Comparison of ENCODE assay signal across 3 cellular contexts in genomic region chr3:65993134-65993900, GRCh38.
A peak's percentile ranks its signal among the peaks of the same experiment; 100 is the strongest.
TF ChIP-seq lines count a peak whose summit lies in the region.

No MANE protein-coding gene starts in this region.

TF ChIP-seq in HepG2, 621 proteins besides CTCF, POLR2A, EP300 and RAD21:
- TF ChIP-seq CREB1 (IDR thresholded peaks at IDR 0.05) (peak; percentile 60; the same call in 1 of the 2 replicates), CREB1 (CRISPR knock-in tag; IDR thresholded peaks at IDR 0.05) (no peak), ATF7 (IDR thresholded peaks at IDR 0.05) (peak; percentile 44; the same call in 1 of the 2 replicates), ATF7 (CRISPR knock-in tag; IDR thresholded peaks at IDR 0.05) (no peak), ZBTB21 (CRISPR knock-in tag; IDR thresholded peaks at IDR 0.05) (peak; percentile 78; the same call in 1 of the 2 replicates), JUN (CRISPR knock-in tag; IDR thresholded peaks at IDR 0.05) (no peak), ZNF296 (CRISPR knock-in tag; conservative IDR thresholded peaks at IDR 0.05) (no peak)

TF ChIP-seq in Ishikawa, 13 proteins besides CTCF, POLR2A, EP300 and RAD21:
- TF ChIP-seq CREB1 (IDR thresholded peaks at IDR 0.05; ENCODE audit: low read depth) (peak; percentile 33; the same call in 1 of the 2 replicates), CEBPB (IDR thresholded peaks at IDR 0.05) (no peak), NFIC (IDR thresholded peaks at IDR 0.05) (no peak), YY1 (IDR thresholded peaks at IDR 0.05; ENCODE audit: low read depth) (no peak), ZBTB7A (IDR thresholded peaks at IDR 0.05; ENCODE audit: low read depth) (no peak), REST (IDR thresholded peaks at IDR 0.05; ENCODE audit: low read depth) (no peak)
TF ChIP-seq in Ishikawa: peak in this region for 1.

TF ChIP-seq in H1, 55 proteins besides CTCF, POLR2A, EP300 and RAD21:
- TF ChIP-seq E2F6 (IDR thresholded peaks at IDR 0.05) = no peak
- no peak for TF ChIP-seq ZNF274 (IDR thresholded peaks at IDR 0.05; ENCODE audit: borderline replicate concordance, extremely low read depth, low read length)
- TF ChIP-seq CREB1 (IDR thresholded peaks at IDR 0.05) = peak; percentile 88
- no peak for TF ChIP-seq CHD2 (IDR thresholded peaks at IDR 0.05; ENCODE audit: low read length)
- TF ChIP-seq USF2 (IDR thresholded peaks at IDR 0.05; ENCODE audit: low read length) = no peak
- no peak for TF ChIP-seq RBBP5 (IDR thresholded peaks at IDR 0.05; ENCODE audit: borderline replicate concordance, low read depth, low read length)
